8 cellular contexts compared by ENCODE assay signal in genomic region chr1:156336242-156336641, GRCh38. TPM values are rescaled to one million over a fixed set of nuclear protein-coding genes. Genes with fewer than 3 reads are reported as not detected.
DNase-seq lines count a peak whose midpoint lies in the region; ATAC-seq and TF ChIP-seq lines count a peak whose summit lies in the region.

No MANE protein-coding gene starts in this region.

- peaks cover 60% of the 10 kb centered on the region for H4K20me1 ChIP-seq in BLaER1

- POLR2A ChIA-PET in activated CD8-positive, alpha-beta T cell treated with anti-CD3 and anti-CD28 coated beads, Interleukin-2, amount 10 ng/mL, durations not matched to agents 7 days and 5 days (lab: Charles Lee): interaction anchor here (0.9 to 2.1 kb wide), 2 partner anchors 54 to 138 kb away, joined by 3 to 9 read pairs; partner anchors contain the start of gene SMG5

- H3K36me3 ChIP-seq in BLaER1 (peaks cover 50% of the 10 kb centered on the region), kidney epithelial cell (ENCODE audit: control insufficient read depth, insufficient read depth, low read length) (no peaks in the 10 kb centered on the region), transverse colon (peaks cover 0 to 35% (median 15%) of the 10 kb centered on the region in 4 donors), right atrium auricular region (peaks cover 40% of the 10 kb centered on the region)

- TF ChIP-seq CTCF in HFF-Myc (IDR thresholded peaks at IDR 0.05; ENCODE audit: low read depth, low read length, missing control alignments) (peak; percentile 23), kidney epithelial cell (IDR thresholded peaks at IDR 0.05; ENCODE audit: insufficient read depth, low read length, poor library complexity, severe bottlenecking) (peak; percentile 35), transverse colon (IDR thresholded peaks at IDR 0.05) (no peak), right atrium auricular region (IDR thresholded peaks at IDR 0.05) (no peak)

- H3K4me1 ChIP-seq in BLaER1 (peaks cover 18% of the 10 kb centered on the region), transverse colon (peaks cover 13 to 21% (median 19%) of the 10 kb centered on the region in 4 donors), right atrium auricular region (peaks cover 0 to 22% of the 10 kb centered on the region in 2 donors)

- intact Hi-C loops in transverse colon (cut with DNase I; ENCODE audit: low total_unique reads): no loop called here

- peak overlapping the region; percentile 60 for H3K27ac Mint-ChIP-seq in activated CD8-positive, alpha-beta T cell treated with anti-CD3 and anti-CD28 coated beads, Interleukin-2, amount 10 ng/mL, durations not matched to agents 7 days and 5 days

- H3K9me3 ChIP-seq in BLaER1: no peaks in the 10 kb centered on the region
- no peaks in the 10 kb centered on the region for H3K9me3 ChIP-seq in transverse colon
- H3K9me3 ChIP-seq in right atrium auricular region: no peaks in the 10 kb centered on the region

- DNase-seq in HFF-Myc (ENCODE audit: extremely low read depth, low read depth): no peak
- peak; percentile 25 for DNase-seq in activated CD8-positive, alpha-beta T cell treated with anti-CD3 and anti-CD28 coated beads, Interleukin-2, amount 10 ng/mL, durations not matched to agents 7 days and 5 days
- no peak for DNase-seq in kidney epithelial cell (ENCODE audit: low read depth)
- no peak for DNase-seq in nucleus accumbens (lab: John Stamatoyannopoulos, UW)
- no peak for DNase-seq in transverse colon
- DNase-seq in right atrium auricular region (ENCODE audit: low spot score): no peak

- TF ChIP-seq EP300 in transverse colon (IDR thresholded peaks at IDR 0.05; ENCODE audit: low read depth): no peak

- CTCF ChIA-PET in activated CD8-positive, alpha-beta T cell treated with anti-CD3 and anti-CD28 coated beads, Interleukin-2, amount 10 ng/mL, durations not matched to agents 7 days and 5 days (lab: Charles Lee): interaction anchor here (0.7 to 4.0 kb wide), 12 partner anchors 9 to 358 kb away, joined by 3 to 21 read pairs (median 3); partner anchors contain the start of genes ARHGEF2, PMF1 and TMEM79

- no peaks in the 10 kb centered on the region for H3K9me3 Mint-ChIP-seq in activated CD8-positive, alpha-beta T cell treated with anti-CD3 and anti-CD28 coated beads, Interleukin-2, amount 10 ng/mL, durations not matched to agents 7 days and 5 days (ENCODE audit: insufficient read depth)

- in situ Hi-C loops in transverse colon (cut with MboI; ENCODE audit: low pct_ligation_motif_present in 1 of 4, low pct_unique_long_range_greater_than_20kb in 1 of 4, low sequenced_read_pairs in 3 of 4): no loop called here

- H3K27ac ChIP-seq in BLaER1: no peak overlapping the region
- H3K27ac ChIP-seq in transverse colon: no peak overlapping the region
- H3K27ac ChIP-seq in right atrium auricular region: no peak overlapping the region

- peaks cover 50% of the 10 kb centered on the region for H3K36me3 Mint-ChIP-seq in activated CD8-positive, alpha-beta T cell treated with anti-CD3 and anti-CD28 coated beads, Interleukin-2, amount 10 ng/mL, durations not matched to agents 7 days and 5 days (ENCODE audit: low read depth)

- H3K27me3 ChIP-seq in BLaER1: no peaks in the 10 kb centered on the region
- H3K27me3 ChIP-seq in kidney epithelial cell (ENCODE audit: control insufficient read depth, insufficient read depth, low read length): no peaks in the 10 kb centered on the region
- H3K27me3 ChIP-seq in transverse colon: no peaks in the 10 kb centered on the region
- H3K27me3 ChIP-seq in right atrium auricular region: no peaks in the 10 kb centered on the region

- peak overlapping the region; percentile 95 for H3K9ac ChIP-seq in BLaER1

- no peaks in the 10 kb centered on the region for H3K27me3 Mint-ChIP-seq in activated CD8-positive, alpha-beta T cell treated with anti-CD3 and anti-CD28 coated beads, Interleukin-2, amount 10 ng/mL, durations not matched to agents 7 days and 5 days (ENCODE audit: low read depth)

- peaks cover 39% of the 10 kb centered on the region for H3K4me1 Mint-ChIP-seq in activated CD8-positive, alpha-beta T cell treated with anti-CD3 and anti-CD28 coated beads, Interleukin-2, amount 10 ng/mL, durations not matched to agents 7 days and 5 days (ENCODE audit: low read depth)

- no peak for ATAC-seq in activated CD8-positive, alpha-beta T cell treated with anti-CD3 and anti-CD28 coated beads, Interleukin-2, amount 10 ng/mL, durations not matched to agents 7 days and 5 days
- ATAC-seq in GM18909 (IDR thresholded peaks at IDR 0.05; ENCODE audit: poor library complexity, unreplicated experiment): no peak

- 73% methylated on average over 4 of the region's 4 CpGs for WGBS in transverse colon (ENCODE audit: low coverage in 1 of 2), 2 donors

- no peak for TF ChIP-seq POLR2A in transverse colon (IDR thresholded peaks at IDR 0.05)

- H3K4me3 Mint-ChIP-seq in activated CD8-positive, alpha-beta T cell treated with anti-CD3 and anti-CD28 coated beads, Interleukin-2, amount 10 ng/mL, durations not matched to agents 7 days and 5 days: peak overlapping the region; percentile 97

- peak overlapping the region; percentile 95 for H3K4me2 ChIP-seq in BLaER1

- H3K4me3 ChIP-seq in BLaER1 (peak overlapping the region; percentile 92), HFF-Myc (replicated peaks; ENCODE audit: low read depth, low read length) (peak overlapping the region; percentile 86), kidney epithelial cell (ENCODE audit: low read depth, low read length) (peak overlapping the region; percentile 81), transverse colon (no peak overlapping the region), right atrium auricular region (no peak overlapping the region)

RNA-seq across cellular contexts. Expression of gene CCT3, which starts 1.9 kb away (rescaled TPM):
- 100 to 1,000 TPM; 266 to 269 TPM for total RNA-seq in activated CD8-positive, alpha-beta T cell treated with anti-CD3 and anti-CD28 coated beads, Interleukin-2, amount 10 ng/mL, durations not matched to agents 7 days and 5 days
- total RNA-seq in kidney epithelial cell: 303 and 382 TPM in 2 replicates
- total RNA-seq in transverse colon: 100 to 1,000 TPM in 2 of 4 donors, 10 to 100 TPM in 2; 55.1 to 145 (median 90.7) TPM
- 100 to 1,000 TPM; 102 to 146 TPM for total RNA-seq in right atrium auricular region

RNA-seq across cellular contexts. Expression of gene TSACC, which starts 2.1 kb away (rescaled TPM):
- total RNA-seq in activated CD8-positive, alpha-beta T cell treated with anti-CD3 and anti-CD28 coated beads, Interleukin-2, amount 10 ng/mL, durations not matched to agents 7 days and 5 days: under 1 TPM; 0.73 to 0.76 TPM
- total RNA-seq in kidney epithelial cell (0.25 TPM in 1 of 2 replicates, not detected in the other), transverse colon (not detected), right atrium auricular region (not detected)

RNA-seq across cellular contexts. Expression of gene RHBG, which starts 32.8 kb away (rescaled TPM):
- not detected for total RNA-seq in activated CD8-positive, alpha-beta T cell treated with anti-CD3 and anti-CD28 coated beads, Interleukin-2, amount 10 ng/mL, durations not matched to agents 7 days and 5 days
- total RNA-seq in kidney epithelial cell (0.55 TPM in 1 of 2 replicates, not detected in the other), transverse colon (not detected), right atrium auricular region (not detected)

RNA-seq across cellular contexts. Expression of gene VHLL, which starts 37.1 kb away (rescaled TPM):
- not detected for total RNA-seq in activated CD8-positive, alpha-beta T cell treated with anti-CD3 and anti-CD28 coated beads, Interleukin-2, amount 10 ng/mL, durations not matched to agents 7 days and 5 days
- not detected in 2 replicates for total RNA-seq in kidney epithelial cell
- total RNA-seq in transverse colon: not detected
- not detected for total RNA-seq in right atrium auricular region

RNA-seq across cellular contexts. Expression of gene GLMP, which starts 40.8 kb away (rescaled TPM):
- total RNA-seq in activated CD8-positive, alpha-beta T cell treated with anti-CD3 and anti-CD28 coated beads, Interleukin-2, amount 10 ng/mL, durations not matched to agents 7 days and 5 days: 10 to 100 TPM; 27.7 to 29.8 TPM
- total RNA-seq in kidney epithelial cell (91.5 and 104 TPM in 2 replicates), transverse colon (10 to 100 TPM in 3 of 4 donors, 1 to 10 TPM in 1; 4.0 to 65.9 (median 38.2) TPM), right atrium auricular region (10 to 100 TPM; 26.3 to 27.4 TPM)

Comparison
In these comparisons a context has a peak if more than half of its experiments do, and no peak if none do; other contexts are left out.
1. H3K4me3 ChIP-seq: peak in BLaER1 (single experiment), HFF-Myc (single experiment) and kidney epithelial cell (single experiment); none in transverse colon (0 of 4) and right atrium auricular region (0 of 2).
2. CTCF ChIP-seq: peak in HFF-Myc (single experiment) and kidney epithelial cell (single experiment); none in transverse colon (0 of 5) and right atrium auricular region (0 of 2).